8 cellular contexts compared by ENCODE assay signal in the genomic region with DNA sequence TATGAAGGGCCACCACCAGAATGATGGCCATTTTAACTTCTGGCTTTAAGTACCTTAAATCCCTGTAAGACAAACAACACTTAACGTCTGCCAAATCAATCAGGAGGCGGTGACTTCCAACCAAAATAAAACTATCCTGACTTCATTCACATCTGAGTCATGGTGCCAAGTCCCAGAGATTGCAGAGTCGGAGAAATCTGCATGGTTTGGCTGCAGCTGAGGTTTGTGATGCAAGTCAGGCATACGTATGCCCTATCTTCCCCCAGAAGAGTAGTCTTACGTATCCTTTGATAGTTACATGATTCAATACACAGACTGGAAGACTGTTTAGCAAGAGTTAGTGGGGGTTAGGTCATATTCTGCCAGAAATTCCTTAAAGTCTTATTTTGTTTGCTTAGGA. TPM values are rescaled to one million over a fixed set of nuclear protein-coding genes. Genes with fewer than 3 reads are reported as not detected.
DNase-seq lines count a peak whose midpoint lies in the region; ATAC-seq and TF ChIP-seq lines count a peak whose summit lies in the region.

No MANE protein-coding gene starts in this region.

- no peaks in the 10 kb centered on the region for H3K36me3 ChIP-seq in thyroid gland

- WGBS in thyroid gland, 2 donors, result 25 to 43% methylated on average over 5 of the region's 5 CpGs

- in situ Hi-C loops in astrocyte of the cerebellum (cut with HindIII; ENCODE audit: low sequenced_read_pairs), result no loop called here

- no peaks in the 10 kb centered on the region for H3K27me3 ChIP-seq in thyroid gland

- peak overlapping the region; percentile 7 to 90 (median 82) for H3K27ac ChIP-seq in thyroid gland

- peaks cover 24 to 27% of the 10 kb centered on the region in 2 donors for H3K4me1 ChIP-seq in thyroid gland

- H3K4me3 ChIP-seq in astrocyte of the cerebellum (ENCODE audit: low read depth, low read length) (no peak overlapping the region), thyroid gland (replicated peaks in 1 of 3) (no peak overlapping the region)

- TF ChIP-seq CTCF in astrocyte of the cerebellum (IDR thresholded peaks at IDR 0.05; ENCODE audit: low read depth, low read length, missing control alignments) (no peak), thyroid gland (IDR thresholded peaks at IDR 0.05) (no peak)

- no peak for TF ChIP-seq POLR2A in thyroid gland (IDR thresholded peaks at IDR 0.05)

- intact Hi-C loops in thyroid gland (cut with DNase I), result loop anchor here (10.0 kb wide), 3 partner anchors 75 to 195 kb away; no protein-coding TSS in a partner anchor

- ATAC-seq in HG02759 (IDR thresholded peaks at IDR 0.05; ENCODE audit: unreplicated experiment), result no peak

- DNase-seq in SHP77 treated with DMSO at 0.1 percent for 48 hours (lab: John Stamatoyannopoulos, UW), result peak; percentile 20
- DNase-seq in SHP77 (lab: John Stamatoyannopoulos, UW), result no peak
- DNase-seq in astrocyte of the cerebellum (ENCODE audit: low read depth), result peak; percentile 76
- DNase-seq in kidney tubule cell (ENCODE audit: low spot score), result peak; percentile 78
- peak; percentile 35 to 40 for DNase-seq in thyroid gland
- DNase-seq in NCI-H2107 treated with DMSO at 0.1 percent for 48 hours (lab: John Stamatoyannopoulos, UW; ENCODE audit: unreplicated experiment), result no peak
- DNase-seq in activated CD8-positive, alpha-beta memory T cell treated with anti-CD3 and anti-CD28 coated beads for 24 hours, result no peak

- no peaks in the 10 kb centered on the region for H3K9me3 ChIP-seq in thyroid gland

RNA-seq across cellular contexts. Expression of gene GAB2, which starts 1.7 kb away (rescaled TPM):
- total RNA-seq in thyroid gland, result 10 to 100 TPM in 2 of 4 donors, 1 to 10 TPM in 2; 8.1 to 18.1 (median 13.4) TPM

Comparison
In these comparisons a context has a peak if more than half of its experiments do, and no peak if none do; other contexts are left out.
1. DNase-seq: peak in SHP77 treated with DMSO at 0.1 percent for 48 hours (single experiment), astrocyte of the cerebellum (single experiment), kidney tubule cell (single experiment) and thyroid gland (2 of 2); none in SHP77 (0 of 2), NCI-H2107 treated with DMSO at 0.1 percent for 48 hours (single experiment) and activated CD8-positive, alpha-beta memory T cell treated with anti-CD3 and anti-CD28 coated beads for 24 hours (single experiment).